In genomic region chr12:80877706-80878384, GRCh38 we compare ENCODE assay signal across 17 cellular contexts. TPM values are rescaled to one million over a fixed set of nuclear protein-coding genes. Genes with fewer than 3 reads are reported as not detected.
DNase-seq lines count a peak whose midpoint lies in the region; ATAC-seq and TF ChIP-seq lines count a peak whose summit lies in the region.
"Had no signal": no experiment of that assay in that cellular context is flagged by ENCODE, and none has a peak within 500 bp of the region (broad histone marks: within the 10 kb centered on the region; RNA-seq: fewer than 3 reads in every experiment).

No MANE protein-coding gene starts in this region.

- peak overlapping the region; percentile 53 for H3K4me3 ChIP-seq in left ventricle myocardium inferior
- H3K4me3 ChIP-seq in smooth muscle cell = no peak overlapping the region
- H3K4me3 ChIP-seq: BLaER1 treated with 17β-estradiol and CSF1 and Interleukin-3, amounts not matched to agents 10 nM and 100 nM; right lobe of liver; SJCRH30 had no signal

- H3K36me3 ChIP-seq in left ventricle myocardium inferior = no peaks in the 10 kb centered on the region
- no peaks in the 10 kb centered on the region for H3K36me3 ChIP-seq in smooth muscle cell (ENCODE audit: low read depth)
- H3K36me3 ChIP-seq: BLaER1 treated with 17β-estradiol and CSF1 and Interleukin-3, amounts not matched to agents 10 nM and 100 nM; right lobe of liver had no signal

- H3K4me3 Mint-ChIP-seq in activated T-helper 17 cell treated with anti-CD3 and anti-CD28 coated beads, Interleukin-2, amount 50 U/mL, for 72 hours = no peak overlapping the region
- no peak overlapping the region for H3K4me3 Mint-ChIP-seq in activated CD4-positive, alpha-beta memory T cell treated with anti-CD3 and anti-CD28 coated beads for 36 hours
- H3K4me3 Mint-ChIP-seq: activated CD4-positive, alpha-beta memory T cell treated with anti-CD3 and anti-CD28 coated beads, Interleukin-2, amount 10 ng/mL, durations not matched to agents 7 days and 5 days; naive thymus-derived CD4-positive, alpha-beta T cell had no signal

- peaks cover 6 to 7% of the 10 kb centered on the region in 2 donors for H3K9me3 Mint-ChIP-seq in activated naive CD4-positive, alpha-beta T cell treated with anti-CD3 and anti-CD28 coated beads, Interleukin-2, amount 50 U/mL, for 72 hours
- peaks cover 12% of the 10 kb centered on the region for H3K9me3 Mint-ChIP-seq in activated T-helper 17 cell treated with anti-CD3 and anti-CD28 coated beads, Interleukin-2, amount 50 U/mL, for 72 hours
- peaks cover 9% of the 10 kb centered on the region for H3K9me3 Mint-ChIP-seq in activated CD4-positive, alpha-beta memory T cell treated with anti-CD3 and anti-CD28 coated beads for 36 hours

- ATAC-seq in activated naive CD4-positive, alpha-beta T cell treated with anti-CD3 and anti-CD28 coated beads, Interleukin-2, amount 50 U/mL, for 72 hours = no peak
- no peak for ATAC-seq in activated T-helper 17 cell treated with anti-CD3 and anti-CD28 coated beads, Interleukin-2, amount 50 U/mL, for 72 hours (replicated peaks)
- no peak for ATAC-seq in HG03378 (IDR thresholded peaks at IDR 0.05; ENCODE audit: unreplicated experiment)
- ATAC-seq: naive thymus-derived CD4-positive, alpha-beta T cell; stimulated activated naive CD8-positive, alpha-beta T cell treated with anti-CD3 and anti-CD28 coated beads, Interleukin-15, Interleukin-2, amounts not matched to agents 100 U/mL and 50 U/mL, for 24 hours had no signal

- intact Hi-C loops in left ventricle myocardium inferior (cut with micrococcal nuclease) = no loop called here
- intact Hi-C loops in activated CD4-positive, alpha-beta memory T cell treated with anti-CD3 and anti-CD28 coated beads for 36 hours (cut with micrococcal nuclease) = no loop called here

- H3K27me3 ChIP-seq in left ventricle myocardium inferior (ENCODE audit: low read depth) (no peaks in the 10 kb centered on the region), smooth muscle cell (ENCODE audit: low read depth) (no peaks in the 10 kb centered on the region)
- H3K27me3 ChIP-seq: BLaER1 treated with 17β-estradiol and CSF1 and Interleukin-3, amounts not matched to agents 10 nM and 100 nM; right lobe of liver; SJCRH30 had no signal

- H3K4me2 ChIP-seq in smooth muscle cell = no peak overlapping the region
- H3K4me2 ChIP-seq: BLaER1 treated with 17β-estradiol and CSF1 and Interleukin-3, amounts not matched to agents 10 nM and 100 nM had no signal

- H3K27ac ChIP-seq in left ventricle myocardium inferior (replicated peaks) (peak overlapping the region; percentile 91), smooth muscle cell (ENCODE audit: low read depth) (no peak overlapping the region)
- H3K27ac ChIP-seq: BLaER1 treated with 17β-estradiol and CSF1 and Interleukin-3, amounts not matched to agents 10 nM and 100 nM; right lobe of liver; SJCRH30 had no signal

- CTCF ChIA-PET in activated CD4-positive, alpha-beta memory T cell treated with anti-CD3 and anti-CD28 coated beads for 36 hours (lab: Charles Lee) = no interaction called here

- H3K9me3 ChIP-seq in left ventricle myocardium inferior (replicated peaks) (no peaks in the 10 kb centered on the region), smooth muscle cell (replicated peaks; ENCODE audit: low read depth) (no peaks in the 10 kb centered on the region)
- H3K9me3 ChIP-seq: SJCRH30 had no signal

- no peak overlapping the region for H3K27ac Mint-ChIP-seq in activated naive CD4-positive, alpha-beta T cell treated with anti-CD3 and anti-CD28 coated beads, Interleukin-2, amount 50 U/mL, for 72 hours
- no peak overlapping the region for H3K27ac Mint-ChIP-seq in activated T-helper 17 cell treated with anti-CD3 and anti-CD28 coated beads, Interleukin-2, amount 50 U/mL, for 72 hours
- no peak overlapping the region for H3K27ac Mint-ChIP-seq in activated CD4-positive, alpha-beta memory T cell treated with anti-CD3 and anti-CD28 coated beads for 36 hours
- H3K27ac Mint-ChIP-seq: activated CD4-positive, alpha-beta memory T cell treated with anti-CD3 and anti-CD28 coated beads, Interleukin-2, amount 10 ng/mL, durations not matched to agents 7 days and 5 days; naive thymus-derived CD4-positive, alpha-beta T cell had no signal

- no peaks in the 10 kb centered on the region for H3K27me3 Mint-ChIP-seq in activated T-helper 17 cell treated with anti-CD3 and anti-CD28 coated beads, Interleukin-2, amount 50 U/mL, for 72 hours
- no peaks in the 10 kb centered on the region for H3K27me3 Mint-ChIP-seq in activated CD4-positive, alpha-beta memory T cell treated with anti-CD3 and anti-CD28 coated beads for 36 hours
- H3K27me3 Mint-ChIP-seq: activated CD4-positive, alpha-beta memory T cell treated with anti-CD3 and anti-CD28 coated beads, Interleukin-2, amount 10 ng/mL, durations not matched to agents 7 days and 5 days; naive thymus-derived CD4-positive, alpha-beta T cell had no signal

- POLR2A ChIA-PET in activated CD4-positive, alpha-beta memory T cell treated with anti-CD3 and anti-CD28 coated beads for 36 hours (lab: Charles Lee) = no interaction called here

- H3K36me3 Mint-ChIP-seq in activated naive CD4-positive, alpha-beta T cell treated with anti-CD3 and anti-CD28 coated beads, Interleukin-2, amount 50 U/mL, for 72 hours = no peaks in the 10 kb centered on the region
- no peaks in the 10 kb centered on the region for H3K36me3 Mint-ChIP-seq in activated T-helper 17 cell treated with anti-CD3 and anti-CD28 coated beads, Interleukin-2, amount 50 U/mL, for 72 hours (ENCODE audit: low read depth)
- no peaks in the 10 kb centered on the region for H3K36me3 Mint-ChIP-seq in activated CD4-positive, alpha-beta memory T cell treated with anti-CD3 and anti-CD28 coated beads for 36 hours
- H3K36me3 Mint-ChIP-seq: naive thymus-derived CD4-positive, alpha-beta T cell had no signal

- H4K20me1 ChIP-seq in smooth muscle cell (ENCODE audit: low read depth) = no peaks in the 10 kb centered on the region
- H4K20me1 ChIP-seq: BLaER1 treated with 17β-estradiol and CSF1 and Interleukin-3, amounts not matched to agents 10 nM and 100 nM had no signal

- H3K9ac ChIP-seq in smooth muscle cell (ENCODE audit: low read depth) = no peak overlapping the region
- H3K9ac ChIP-seq: BLaER1 treated with 17β-estradiol and CSF1 and Interleukin-3, amounts not matched to agents 10 nM and 100 nM had no signal

- WGBS in smooth muscle cell (ENCODE audit: low lambda C conversion rate) = 50% methylated on average over 2 of the region's 2 CpGs

- H2AFZ ChIP-seq in smooth muscle cell (ENCODE audit: low read depth) = peak overlapping the region; percentile 72

- no peaks in the 10 kb centered on the region for H3F3A ChIP-seq in smooth muscle cell (ENCODE audit: low read depth)

- peak; percentile 52 for DNase-seq in NCI-H1417 treated with DMSO at 0.1 percent for 48 hours (lab: John Stamatoyannopoulos, UW)
- peak; percentile 24 for DNase-seq in astrocyte of the hippocampus (ENCODE audit: low read depth, low spot score)
- no peak for DNase-seq in left ventricle myocardium inferior
- DNase-seq in smooth muscle cell (lab: John Stamatoyannopoulos, UW; ENCODE audit: unreplicated experiment) = no peak
- no peak for DNase-seq in activated naive CD4-positive, alpha-beta T cell treated with anti-CD3 and anti-CD28 coated beads, Interleukin-2, amount 50 U/mL, for 72 hours (ENCODE audit: low spot score in 2 of 2)
- no peak for DNase-seq in activated CD4-positive, alpha-beta memory T cell treated with anti-CD3 and anti-CD28 coated beads for 36 hours
- DNase-seq: activated CD4-positive, alpha-beta memory T cell treated with anti-CD3 and anti-CD28 coated beads, Interleukin-2, amount 10 ng/mL, durations not matched to agents 7 days and 5 days; effector CD4-positive, alpha-beta T cell; kidney glomerular epithelial cell; naive thymus-derived CD4-positive, alpha-beta T cell; NCI-H187 treated with DMSO at 0.1 percent for 48 hours; right lobe of liver; SJCRH30; stimulated activated naive CD8-positive, alpha-beta T cell treated with anti-CD3 and anti-CD28 coated beads, Interleukin-15, Interleukin-2, amounts not matched to agents 100 U/mL and 50 U/mL, for 24 hours had no signal

- TF ChIP-seq CTCF in left ventricle myocardium inferior (IDR thresholded peaks at IDR 0.05; ENCODE audit: borderline replicate concordance) = no peak
- no peak for TF ChIP-seq CTCF in smooth muscle cell (IDR thresholded peaks at IDR 0.05; ENCODE audit: borderline replicate concordance, insufficient read depth, poor library complexity, severe bottlenecking)

- H3K4me1 ChIP-seq in left ventricle myocardium inferior (peaks cover 34% of the 10 kb centered on the region), smooth muscle cell (ENCODE audit: low read depth) (no peaks in the 10 kb centered on the region)
- H3K4me1 ChIP-seq: BLaER1 treated with 17β-estradiol and CSF1 and Interleukin-3, amounts not matched to agents 10 nM and 100 nM; right lobe of liver had no signal

- H3K4me1 Mint-ChIP-seq in activated T-helper 17 cell treated with anti-CD3 and anti-CD28 coated beads, Interleukin-2, amount 50 U/mL, for 72 hours = no peaks in the 10 kb centered on the region
- H3K4me1 Mint-ChIP-seq in activated CD4-positive, alpha-beta memory T cell treated with anti-CD3 and anti-CD28 coated beads for 36 hours (ENCODE audit: low read depth) = no peaks in the 10 kb centered on the region
- H3K4me1 Mint-ChIP-seq: activated CD4-positive, alpha-beta memory T cell treated with anti-CD3 and anti-CD28 coated beads, Interleukin-2, amount 10 ng/mL, durations not matched to agents 7 days and 5 days; naive thymus-derived CD4-positive, alpha-beta T cell had no signal

- H3K79me2 ChIP-seq in smooth muscle cell (ENCODE audit: low read depth) = no peaks in the 10 kb centered on the region

RNA-seq across cellular contexts. Expression of gene LIN7A, which starts 59.9 kb away (rescaled TPM):
- 11.9 TPM for total RNA-seq in left ventricle myocardium inferior
- 3.2 and 3.8 TPM in 2 replicates for total RNA-seq in smooth muscle cell
- 2.0 and 2.2 TPM in 2 replicates for polyA plus RNA-seq in smooth muscle cell
- not detected for total RNA-seq in activated naive CD4-positive, alpha-beta T cell treated with anti-CD3 and anti-CD28 coated beads, Interleukin-2, amount 50 U/mL, for 72 hours
- not detected for total RNA-seq in activated T-helper 17 cell treated with anti-CD3 and anti-CD28 coated beads, Interleukin-2, amount 50 U/mL, for 72 hours
- total RNA-seq in activated CD4-positive, alpha-beta memory T cell treated with anti-CD3 and anti-CD28 coated beads for 36 hours = not detected
- total RNA-seq: activated CD4-positive, alpha-beta memory T cell treated with anti-CD3 and anti-CD28 coated beads, Interleukin-2, amount 10 ng/mL, durations not matched to agents 7 days and 5 days had no signal
- polyA plus RNA-seq: naive thymus-derived CD4-positive, alpha-beta T cell had no signal

Comparison
In these comparisons a context has a peak if more than half of its experiments do, and no peak if none do; other contexts are left out.
1. DNase-seq: peak in NCI-H1417 treated with DMSO at 0.1 percent for 48 hours (single experiment) and astrocyte of the hippocampus (single experiment); none in left ventricle myocardium inferior (single experiment), smooth muscle cell (single experiment), activated naive CD4-positive, alpha-beta T cell treated with anti-CD3 and anti-CD28 coated beads, Interleukin-2, amount 50 U/mL, for 72 hours (0 of 2) and activated CD4-positive, alpha-beta memory T cell treated with anti-CD3 and anti-CD28 coated beads for 36 hours (single experiment).